In genomic region chr16:89633064-89633631, GRCh38 we compare ENCODE assay signal across 13 cellular contexts. TPM values are rescaled to one million over a fixed set of nuclear protein-coding genes. Genes with fewer than 3 reads are reported as not detected.
DNase-seq lines count a peak whose midpoint lies in the region; TF ChIP-seq lines count a peak whose summit lies in the region.
"Had no signal": no experiment of that assay in that cellular context is flagged by ENCODE, and none has a peak within 500 bp of the region (broad histone marks: within the 10 kb centered on the region; RNA-seq: fewer than 3 reads in every experiment).

No MANE protein-coding gene starts in this region.

- H3K79me1 ChIP-seq in mesenchymal stem cell (replicated peaks; ENCODE audit: low read length, poor library complexity, severe bottlenecking): no peaks in the 10 kb centered on the region

- H4K20me1 ChIP-seq in BLaER1 (peaks cover 30% of the 10 kb centered on the region; the same call in 1 of the 2 replicates), mammary epithelial cell (ENCODE audit: insufficient read depth, low read length) (no peaks in the 10 kb centered on the region)

- no peak overlapping the region for H4K91ac ChIP-seq in mesenchymal stem cell (ENCODE audit: low read length)

- no peak for TF ChIP-seq CTCF in mammary epithelial cell (conservative IDR thresholded peaks at IDR 0.05 in 1 of 2, IDR thresholded peaks at IDR 0.05 in 1 of 2; ENCODE audit: extremely low read depth in 1 of 2, insufficient read depth in 1 of 2, low read depth in 1 of 2, low read length in 2 of 2)

- H3K23ac ChIP-seq in mesenchymal stem cell (ENCODE audit: low read length in 2 of 2): no peak overlapping the region

- no peak overlapping the region for H3K14ac ChIP-seq in mesenchymal stem cell (ENCODE audit: low read length in 2 of 2)

- H3K27ac ChIP-seq in BLaER1 (no peak overlapping the region), mammary epithelial cell (ENCODE audit: insufficient read depth, low read depth, low read length) (no peak overlapping the region), mesenchymal stem cell (ENCODE audit: low read length, poor library complexity, severe bottlenecking) (no peak overlapping the region)

- no peak overlapping the region for H2BK12ac ChIP-seq in mesenchymal stem cell (ENCODE audit: low read length in 2 of 2)

- no peaks in the 10 kb centered on the region for H3K27me3 ChIP-seq in BLaER1
- H3K27me3 ChIP-seq in mammary epithelial cell (ENCODE audit: insufficient read depth, low read length): peaks cover 1% of the 10 kb centered on the region
- peaks cover 0 to 39% of the 10 kb centered on the region in 2 experiments for H3K27me3 ChIP-seq in mesenchymal stem cell (ENCODE audit: control insufficient read depth in 1 of 2, insufficient read depth in 1 of 2, low read length in 2 of 2)

- H3K4me2 ChIP-seq in BLaER1: peak overlapping the region; percentile 51; the same call in 1 of the 2 replicates
- peak overlapping the region; percentile 64 for H3K4me2 ChIP-seq in mammary epithelial cell (ENCODE audit: insufficient read depth, low read depth, low read length)
- H3K4me2 ChIP-seq in mesenchymal stem cell (ENCODE audit: low read length, poor library complexity, severe bottlenecking): peak overlapping the region; percentile 62

- dilution Hi-C loops in mammary epithelial cell (cut with HindIII; ENCODE audit: low sequenced_read_pairs): no loop called here

- H3K36me3 ChIP-seq in BLaER1 (peaks cover 15% of the 10 kb centered on the region; the same call in 1 of the 2 replicates), mammary epithelial cell (ENCODE audit: insufficient read depth, low read length) (no peaks in the 10 kb centered on the region), mesenchymal stem cell (ENCODE audit: control insufficient read depth in 1 of 2, insufficient read depth in 2 of 2, low read depth in 1 of 2, low read length in 2 of 2) (peaks cover 0 to 3% of the 10 kb centered on the region in 2 experiments)

- H3K79me2 ChIP-seq in mammary epithelial cell (ENCODE audit: insufficient read depth, low read length): no peaks in the 10 kb centered on the region

- H3K9me3 ChIP-seq in BLaER1 (peaks cover 11% of the 10 kb centered on the region; the same call in 1 of the 2 replicates), mammary epithelial cell (replicated peaks; ENCODE audit: insufficient read depth, low read length) (no peaks in the 10 kb centered on the region), mesenchymal stem cell (ENCODE audit: control insufficient read depth, low read length) (no peaks in the 10 kb centered on the region)

- no peak overlapping the region for H3K18ac ChIP-seq in mesenchymal stem cell (ENCODE audit: low read depth in 1 of 2, low read length in 2 of 2)

- H4K8ac ChIP-seq in mesenchymal stem cell (ENCODE audit: low read length): no peak overlapping the region

- no peak overlapping the region for H3K4me3 ChIP-seq in BLaER1
- H3K4me3 ChIP-seq in mammary epithelial cell (replicated peaks in 1 of 3; ENCODE audit: insufficient read depth in 1 of 3, low read depth in 2 of 3, low read length in 3 of 3): no peak overlapping the region
- H3K4me3 ChIP-seq in mesenchymal stem cell (ENCODE audit: insufficient read depth in 1 of 2, low read depth in 1 of 2, low read length in 2 of 2): peak overlapping the region in 1 of 2 experiments; percentile 37

- intact Hi-C loops in mammary epithelial cell (cut with micrococcal nuclease): no loop called here

- H2AFZ ChIP-seq in mammary epithelial cell (ENCODE audit: low read depth, low read length): peak overlapping the region; percentile 17
- no peak overlapping the region for H2AFZ ChIP-seq in mesenchymal stem cell (ENCODE audit: low read depth, low read length)

- H3K9ac ChIP-seq in BLaER1 (no peak overlapping the region), mammary epithelial cell (ENCODE audit: insufficient read depth, low read length) (no peak overlapping the region), mesenchymal stem cell (ENCODE audit: low read length) (peak overlapping the region; percentile 26)

- 42% methylated on average over 10 of the region's 19 CpGs for WGBS in mammary epithelial cell (ENCODE audit: low coverage, missing lambda C conversion rate)
- 80% methylated on average over 19 of the region's 19 CpGs for WGBS in mesenchymal stem cell

- in situ Hi-C loops in mammary epithelial cell (cut with MboI; ENCODE audit: low sequenced_read_pairs in 2 of 2): no loop called here

- peak; percentile 92 for DNase-seq in LHCN-M2 (ENCODE audit: low read depth)
- DNase-seq in mammary epithelial cell: peak; percentile 85
- DNase-seq in mesenchymal stem cell: no peak
- no peak for DNase-seq in GM19238 (ENCODE audit: insufficient read length, low spot score)
- no peak for DNase-seq in NCI-H82 (lab: John Stamatoyannopoulos, UW)
- DNase-seq in NCI-H128 (lab: John Stamatoyannopoulos, UW; ENCODE audit: unreplicated experiment): no peak
- DNase-seq in activated T-cell treated with anti-CD3 and anti-CD28 coated beads for 4 hours: no peak
- DNase-seq: dermis blood vessel endothelial cell; DMS153; NCI-H2081; stimulated activated naive CD4-positive, alpha-beta T cell had no signal

- no peak overlapping the region for H2BK120ac ChIP-seq in mesenchymal stem cell (ENCODE audit: low read depth, low read length)

- no peak overlapping the region for H3K4ac ChIP-seq in mesenchymal stem cell (ENCODE audit: low read depth in 1 of 2, low read length in 2 of 2)

- no peak overlapping the region for H2AK5ac ChIP-seq in mesenchymal stem cell (ENCODE audit: low read length, severe bottlenecking)

- no peak overlapping the region for H2BK5ac ChIP-seq in mesenchymal stem cell (ENCODE audit: low read depth, low read length, poor library complexity, severe bottlenecking)

- H3K4me1 ChIP-seq in BLaER1 (peaks cover 56% of the 10 kb centered on the region), mammary epithelial cell (ENCODE audit: insufficient read depth, low read length) (peaks cover 16% of the 10 kb centered on the region), mesenchymal stem cell (ENCODE audit: control insufficient read depth, insufficient read depth, low read depth, low read length) (peaks cover 23% of the 10 kb centered on the region)

- CTCF ChIA-PET in mammary epithelial cell (lab: Charles Lee; ENCODE audit: low non-redundant PET): no interaction called here

- BruUV-seq in mammary epithelial cell (replicated peaks; lab: Mats Ljungman, UMichigan): no TSS peak

- H2BK15ac ChIP-seq in mesenchymal stem cell (ENCODE audit: low read depth, poor library complexity, severe bottlenecking): no peak overlapping the region

RNA-seq across cellular contexts. Expression of gene DPEP1, which starts 19.7 kb away (rescaled TPM):
- 0.46 TPM in 1 of 2 replicates, not detected in the other for total RNA-seq in LHCN-M2 (2014; rRNA removed)
- not detected for polyA plus RNA-seq in LHCN-M2 (2012)
- total RNA-seq in mammary epithelial cell: not detected
- polyA plus RNA-seq in mammary epithelial cell: not detected
- polyA minus RNA-seq in mammary epithelial cell: not detected
- not detected for polyA plus RNA-seq in mesenchymal stem cell (2013, experiment 1 of 2)
- polyA plus RNA-seq in mesenchymal stem cell (2013, experiment 2 of 2): not detected
- total RNA-seq: Right ventricle myocardium inferior had no signal

RNA-seq across cellular contexts. Expression of gene CHMP1A, which starts 24.4 kb away (rescaled TPM):
- total RNA-seq in LHCN-M2 (2014; rRNA removed) (97.0 and 107 TPM in 2 replicates), mammary epithelial cell (100 to 1,000 TPM in 1 of 2 donors, 10 to 100 TPM in 1; 99.1 to 104 TPM)
- 84.9 TPM for polyA plus RNA-seq in LHCN-M2 (2012)
- polyA plus RNA-seq in mammary epithelial cell: 94.9 TPM
- polyA minus RNA-seq in mammary epithelial cell: 53.5 TPM
- polyA plus RNA-seq in mesenchymal stem cell (2013, experiment 1 of 2): 46.7 TPM
- polyA plus RNA-seq in mesenchymal stem cell (2013, experiment 2 of 2): 45.2 TPM

RNA-seq across cellular contexts. Expression of gene SPATA33, which starts 24.5 kb away (rescaled TPM):
- total RNA-seq in LHCN-M2 (2014; rRNA removed) (10.7 and 10.9 TPM in 2 replicates), mammary epithelial cell (10 to 100 TPM in 1 of 2 donors, 1 to 10 TPM in 1; 2.2 to 11.2 TPM)
- polyA plus RNA-seq in LHCN-M2 (2012): 8.7 TPM
- polyA plus RNA-seq in mammary epithelial cell: 6.4 TPM
- polyA minus RNA-seq in mammary epithelial cell: 3.5 TPM
- 9.7 TPM for polyA plus RNA-seq in mesenchymal stem cell (2013, experiment 1 of 2)
- polyA plus RNA-seq in mesenchymal stem cell (2013, experiment 2 of 2): 8.6 TPM

RNA-seq across cellular contexts. Expression of gene CDK10, which starts 53.3 kb away (rescaled TPM):
- total RNA-seq in LHCN-M2 (2014; rRNA removed): 60.1 and 67.6 TPM in 2 replicates
- polyA plus RNA-seq in LHCN-M2 (2012): 50.7 TPM
- total RNA-seq in mammary epithelial cell: 10 to 100 TPM; 38.5 to 72.0 TPM
- polyA plus RNA-seq in mammary epithelial cell: 42.1 TPM
- polyA minus RNA-seq in mammary epithelial cell: 13.5 TPM
- 21.1 TPM for polyA plus RNA-seq in mesenchymal stem cell (2013, experiment 1 of 2)
- polyA plus RNA-seq in mesenchymal stem cell (2013, experiment 2 of 2): 23.0 TPM

RNA-seq across cellular contexts. Expression of gene CPNE7, which starts 57.6 kb away (rescaled TPM):
- total RNA-seq in LHCN-M2 (2014; rRNA removed): 119 and 147 TPM in 2 replicates
- polyA plus RNA-seq in LHCN-M2 (2012): 44.6 TPM
- 1 to 10 TPM in 1 of 2 donors, not detected in 1; 2.1 TPM for total RNA-seq in mammary epithelial cell
- polyA plus RNA-seq in mammary epithelial cell: 1.2 TPM
- 18.1 TPM for polyA minus RNA-seq in mammary epithelial cell
- 5.6 TPM for polyA plus RNA-seq in mesenchymal stem cell (2013, experiment 1 of 2)
- polyA plus RNA-seq in mesenchymal stem cell (2013, experiment 2 of 2): 4.8 TPM
- total RNA-seq: Right ventricle myocardium inferior had no signal

Comparison
In these comparisons a context has a peak if more than half of its experiments do, and no peak if none do; other contexts are left out.
1. DNase-seq: peak in LHCN-M2 (single experiment) and mammary epithelial cell (single experiment); none in mesenchymal stem cell (single experiment), GM19238 (single experiment), NCI-H82 (single experiment), NCI-H128 (single experiment) and activated T-cell treated with anti-CD3 and anti-CD28 coated beads for 4 hours (single experiment).
2. Peak in every context shown above with its lines, with median percentiles within 50 percentile points of each other: H3K4me2 ChIP-seq.